7 cellular contexts compared by ENCODE assay signal in genomic region chr11:71796016-71796415, GRCh38. TPM values are rescaled to one million over a fixed set of nuclear protein-coding genes. Genes with fewer than 3 reads are reported as not detected.
"Had no signal": no experiment of that assay in that cellular context is flagged by ENCODE, and none has a peak within 500 bp of the region (broad histone marks: within the 10 kb centered on the region; RNA-seq: fewer than 3 reads in every experiment).

No MANE protein-coding gene starts in this region.

RNA-seq across cellular contexts. Expression of gene DEFB108B, which starts 37.0 kb away (rescaled TPM):
- total RNA-seq: GM23248, GM23338, H1, H4, H7, H9, HFFc6 had no signal
- polyA plus RNA-seq: GM23248, GM23338, H1 had no signal
